ENCODE assay signal across 14 cellular contexts in genomic region chr3:108225221-108225620, GRCh38.
"Had no signal": no experiment of that assay in that cellular context is flagged by ENCODE, and none has a peak within 500 bp of the region (broad histone marks: within the 10 kb centered on the region; RNA-seq: fewer than 3 reads in every experiment).

No MANE protein-coding gene starts in this region.

- H3K4me3 Mint-ChIP-seq: WTC11 had no signal

- H3K27me3 ChIP-seq: ovary, tibial nerve, uterus had no signal

- ATAC-seq: sciatic nerve, WTC11 had no signal

- H3K9me3 ChIP-seq: ovary, tibial nerve, uterus had no signal

- H3K36me3 ChIP-seq: ovary, tibial nerve, uterus had no signal

- H3K36me3 Mint-ChIP-seq: immature natural killer cell, WTC11 had no signal

- H3K9me3 Mint-ChIP-seq: immature natural killer cell; neural crest cell; T-helper 1 cell treated with Interleukin-12 subunit alpha and Interleukin-12 subunit beta and Interleukin-4 antibody, amounts not matched to agents 30 μg/mL and 1 μg/mL, for 36 hours; WTC11 had no signal

- DNase-seq: activated CD4-positive, alpha-beta T cell treated with anti-CD3 and anti-CD28 coated beads, Interleukin-2, amount 10 ng/mL, durations not matched to agents 24 days and 14 days; activated CD8-positive, alpha-beta memory T cell treated with anti-CD3 and anti-CD28 coated beads for 24 hours; dermis blood vessel endothelial cell; foreskin melanocyte; head of caudate nucleus; immature natural killer cell; ovary; uterus had no signal

- H3K27me3 Mint-ChIP-seq: activated CD4-positive, alpha-beta T cell treated with anti-CD3 and anti-CD28 coated beads, Interleukin-2, amount 10 ng/mL, durations not matched to agents 24 days and 14 days had no signal

- H3K27ac Mint-ChIP-seq: WTC11 had no signal

- H3K27ac ChIP-seq: epithelial cell of prostate, uterus had no signal

- H3K4me3 ChIP-seq: ovary, tibial nerve, uterus had no signal
